In the genomic region with DNA sequence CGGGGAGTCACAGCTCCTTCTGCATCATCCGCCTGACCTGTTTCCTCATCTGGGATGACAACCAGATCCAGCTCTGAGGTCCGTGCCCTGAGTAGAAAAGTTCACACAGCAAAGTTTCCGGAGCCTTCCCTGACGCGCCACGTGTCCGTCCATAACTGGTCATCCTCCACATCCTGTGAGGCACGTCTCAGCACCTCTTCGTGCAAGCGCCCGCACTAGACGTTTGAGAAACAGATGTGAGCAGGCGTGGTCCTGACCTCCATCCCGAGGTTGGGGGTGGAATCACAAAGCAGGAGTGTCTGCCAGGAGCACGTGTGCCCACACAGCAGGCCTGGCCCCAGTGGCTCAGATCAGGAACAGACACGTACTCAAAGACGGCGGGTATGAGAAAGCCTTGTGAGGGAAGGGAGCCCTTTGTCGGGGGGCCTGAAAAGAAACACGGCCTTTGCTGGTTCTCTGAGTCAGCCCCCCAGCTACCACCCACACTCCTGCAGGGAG, we compare ENCODE assay signal across 19 cellular contexts.
DNase-seq lines count a peak whose midpoint lies in the region; ATAC-seq and TF ChIP-seq lines count a peak whose summit lies in the region.
"Had no signal": no experiment of that assay in that cellular context is flagged by ENCODE, and none has a peak within 500 bp of the region (broad histone marks: within the 10 kb centered on the region; RNA-seq: fewer than 3 reads in every experiment).

No MANE protein-coding gene starts in this region.

- no peak overlapping the region for H3K4me3 Mint-ChIP-seq in progenitor cell of endocrine pancreas (ENCODE audit: low read depth)
- H3K4me3 Mint-ChIP-seq: CD8-positive, alpha-beta T cell; IgD-negative memory B cell had no signal

- no peak overlapping the region for H3K27ac Mint-ChIP-seq in progenitor cell of endocrine pancreas
- H3K27ac Mint-ChIP-seq: CD14-positive monocyte; CD8-positive, alpha-beta T cell; IgD-negative memory B cell had no signal

- H3K27ac ChIP-seq in RWPE2 (ENCODE audit: poor library complexity, severe bottlenecking) = no peak overlapping the region
- H3K27ac ChIP-seq: BLaER1 had no signal

- H3K36me3 Mint-ChIP-seq in progenitor cell of endocrine pancreas (ENCODE audit: insufficient read depth) = no peaks in the 10 kb centered on the region
- H3K36me3 Mint-ChIP-seq: CD8-positive, alpha-beta T cell; IgD-negative memory B cell had no signal

- H3K36me3 ChIP-seq in RWPE2 (ENCODE audit: low read depth) = no peaks in the 10 kb centered on the region
- H3K36me3 ChIP-seq: BLaER1 had no signal

- H3K4me3 ChIP-seq in RWPE2 (ENCODE audit: severe bottlenecking) (no peak overlapping the region), fibroblast of mammary gland (ENCODE audit: control insufficient read depth, low read depth, low read length) (no peak overlapping the region)
- H3K4me3 ChIP-seq: BLaER1, GM12878 had no signal

- ATAC-seq in RWPE2 (ENCODE audit: low read depth) = no peak
- no peak for ATAC-seq in SK-N-SH treated with all-trans-retinoic acid at 6 μM for 48 hours
- no peak for ATAC-seq in HG02623 (IDR thresholded peaks at IDR 0.05; ENCODE audit: unreplicated experiment)
- ATAC-seq: CD8-positive, alpha-beta T cell; GM12878; HepG2 had no signal

- peaks cover 18% of the 10 kb centered on the region for H3K27me3 Mint-ChIP-seq in progenitor cell of endocrine pancreas
- H3K27me3 Mint-ChIP-seq: IgD-negative memory B cell had no signal

- TF ChIP-seq CTCF in RWPE2 (IDR thresholded peaks at IDR 0.05; ENCODE audit: poor library complexity, severe bottlenecking) (no peak), fibroblast of mammary gland (conservative IDR thresholded peaks at IDR 0.05; ENCODE audit: control insufficient read depth, insufficient read depth, low read depth, low read length) (no peak), progenitor cell of endocrine pancreas (IDR thresholded peaks at IDR 0.05; ENCODE audit: unreplicated experiment) (no peak)

- intact Hi-C loops in posterior vena cava (cut with DNase I) = no loop called here

- H3K4me1 ChIP-seq in RWPE2 (ENCODE audit: insufficient read depth, poor library complexity, severe bottlenecking) = no peaks in the 10 kb centered on the region

- H3K9me3 ChIP-seq in RWPE2 (ENCODE audit: severe bottlenecking) = no peaks in the 10 kb centered on the region
- H3K9me3 ChIP-seq: BLaER1 had no signal

- DNase-seq in Daoy (ENCODE audit: low read depth) = peak; percentile 45
- peak; percentile 55 for DNase-seq in RWPE2 (ENCODE audit: low spot score)
- DNase-seq in fibroblast of mammary gland (ENCODE audit: low read depth) = peak; percentile 69
- peak; percentile 45 for DNase-seq in posterior vena cava (ENCODE audit: low spot score)
- DNase-seq in progenitor cell of endocrine pancreas (ENCODE audit: low spot score, unreplicated experiment) = no peak
- DNase-seq in NCI-H1092 (lab: John Stamatoyannopoulos, UW) = no peak
- DNase-seq: 8988T; Calu3; CD8-positive, alpha-beta T cell; DMS79 treated with DMSO at 0.1 percent for 48 hours; EL; HCEC 1CT had no signal

- no peaks in the 10 kb centered on the region for H3K9me3 Mint-ChIP-seq in progenitor cell of endocrine pancreas (ENCODE audit: low read depth)
- H3K9me3 Mint-ChIP-seq: CD8-positive, alpha-beta T cell had no signal

- no peaks in the 10 kb centered on the region for H3K27me3 ChIP-seq in RWPE2 (ENCODE audit: insufficient read depth, poor library complexity, severe bottlenecking)
- H3K27me3 ChIP-seq: BLaER1 had no signal

- peaks cover 11% of the 10 kb centered on the region for H3K4me1 Mint-ChIP-seq in progenitor cell of endocrine pancreas (ENCODE audit: low read depth)
- H3K4me1 Mint-ChIP-seq: IgD-negative memory B cell had no signal

TF ChIP-seq in SK-N-SH treated with all-trans-retinoic acid at 6 μM for 48 hours, 23 proteins besides CTCF, POLR2A, EP300 and RAD21:
- TF ChIP-seq, protein P1, sequence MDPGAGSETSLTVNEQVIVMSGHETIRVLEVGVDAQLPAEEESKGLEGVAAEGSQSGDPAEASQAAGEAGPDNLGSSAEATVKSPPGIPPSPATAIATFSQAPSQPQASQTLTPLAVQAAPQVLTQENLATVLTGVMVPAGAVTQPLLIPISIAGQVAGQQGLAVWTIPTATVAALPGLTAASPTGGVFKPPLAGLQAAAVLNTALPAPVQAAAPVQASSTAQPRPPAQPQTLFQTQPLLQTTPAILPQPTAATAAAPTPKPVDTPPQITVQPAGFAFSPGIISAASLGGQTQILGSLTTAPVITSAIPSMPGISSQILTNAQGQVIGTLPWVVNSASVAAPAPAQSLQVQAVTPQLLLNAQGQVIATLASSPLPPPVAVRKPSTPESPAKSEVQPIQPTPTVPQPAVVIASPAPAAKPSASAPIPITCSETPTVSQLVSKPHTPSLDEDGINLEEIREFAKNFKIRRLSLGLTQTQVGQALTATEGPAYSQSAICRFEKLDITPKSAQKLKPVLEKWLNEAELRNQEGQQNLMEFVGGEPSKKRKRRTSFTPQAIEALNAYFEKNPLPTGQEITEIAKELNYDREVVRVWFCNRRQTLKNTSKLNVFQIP (CRISPR knock-in tag; IDR thresholded peaks at IDR 0.05; ENCODE audit: borderline replicate concordance, low read depth) = no peak
- TF ChIP-seq SNAI2 (CRISPR knock-in tag; IDR thresholded peaks at IDR 0.05) = no peak
- TF ChIP-seq RARB (CRISPR knock-in tag; IDR thresholded peaks at IDR 0.05) = no peak
- TF ChIP-seq, protein P2, sequence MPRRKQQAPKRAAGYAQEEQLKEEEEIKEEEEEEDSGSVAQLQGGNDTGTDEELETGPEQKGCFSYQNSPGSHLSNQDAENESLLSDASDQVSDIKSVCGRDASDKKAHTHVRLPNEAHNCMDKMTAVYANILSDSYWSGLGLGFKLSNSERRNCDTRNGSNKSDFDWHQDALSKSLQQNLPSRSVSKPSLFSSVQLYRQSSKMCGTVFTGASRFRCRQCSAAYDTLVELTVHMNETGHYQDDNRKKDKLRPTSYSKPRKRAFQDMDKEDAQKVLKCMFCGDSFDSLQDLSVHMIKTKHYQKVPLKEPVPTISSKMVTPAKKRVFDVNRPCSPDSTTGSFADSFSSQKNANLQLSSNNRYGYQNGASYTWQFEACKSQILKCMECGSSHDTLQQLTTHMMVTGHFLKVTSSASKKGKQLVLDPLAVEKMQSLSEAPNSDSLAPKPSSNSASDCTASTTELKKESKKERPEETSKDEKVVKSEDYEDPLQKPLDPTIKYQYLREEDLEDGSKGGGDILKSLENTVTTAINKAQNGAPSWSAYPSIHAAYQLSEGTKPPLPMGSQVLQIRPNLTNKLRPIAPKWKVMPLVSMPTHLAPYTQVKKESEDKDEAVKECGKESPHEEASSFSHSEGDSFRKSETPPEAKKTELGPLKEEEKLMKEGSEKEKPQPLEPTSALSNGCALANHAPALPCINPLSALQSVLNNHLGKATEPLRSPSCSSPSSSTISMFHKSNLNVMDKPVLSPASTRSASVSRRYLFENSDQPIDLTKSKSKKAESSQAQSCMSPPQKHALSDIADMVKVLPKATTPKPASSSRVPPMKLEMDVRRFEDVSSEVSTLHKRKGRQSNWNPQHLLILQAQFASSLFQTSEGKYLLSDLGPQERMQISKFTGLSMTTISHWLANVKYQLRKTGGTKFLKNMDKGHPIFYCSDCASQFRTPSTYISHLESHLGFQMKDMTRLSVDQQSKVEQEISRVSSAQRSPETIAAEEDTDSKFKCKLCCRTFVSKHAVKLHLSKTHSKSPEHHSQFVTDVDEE (CRISPR knock-in tag; IDR thresholded peaks at IDR 0.05) = no peak
- no peak for TF ChIP-seq ZNF70 (CRISPR knock-in tag; IDR thresholded peaks at IDR 0.05)
- TF ChIP-seq ESRRG (CRISPR knock-in tag; IDR thresholded peaks at IDR 0.05) = no peak
- TF ChIP-seq TOX (CRISPR knock-in tag; IDR thresholded peaks at IDR 0.05; ENCODE audit: borderline replicate concordance) = no peak
- TF ChIP-seq ZNF565 (CRISPR knock-in tag; conservative IDR thresholded peaks at IDR 0.05; ENCODE audit: low read depth) = no peak
- TF ChIP-seq, protein P3, sequence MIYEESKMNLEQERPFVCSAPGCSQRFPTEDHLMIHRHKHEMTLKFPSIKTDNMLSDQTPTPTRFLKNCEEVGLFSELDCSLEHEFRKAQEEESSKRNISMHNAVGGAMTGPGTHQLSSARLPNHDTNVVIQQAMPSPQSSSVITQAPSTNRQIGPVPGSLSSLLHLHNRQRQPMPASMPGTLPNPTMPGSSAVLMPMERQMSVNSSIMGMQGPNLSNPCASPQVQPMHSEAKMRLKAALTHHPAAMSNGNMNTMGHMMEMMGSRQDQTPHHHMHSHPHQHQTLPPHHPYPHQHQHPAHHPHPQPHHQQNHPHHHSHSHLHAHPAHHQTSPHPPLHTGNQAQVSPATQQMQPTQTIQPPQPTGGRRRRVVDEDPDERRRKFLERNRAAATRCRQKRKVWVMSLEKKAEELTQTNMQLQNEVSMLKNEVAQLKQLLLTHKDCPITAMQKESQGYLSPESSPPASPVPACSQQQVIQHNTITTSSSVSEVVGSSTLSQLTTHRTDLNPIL (CRISPR knock-in tag; IDR thresholded peaks at IDR 0.05; ENCODE audit: low read depth) = no peak
- no peak for TF ChIP-seq ZFP30 (CRISPR knock-in tag; IDR thresholded peaks at IDR 0.05)
- TF ChIP-seq TCF4 (CRISPR knock-in tag; IDR thresholded peaks at IDR 0.05; ENCODE audit: borderline replicate concordance) = no peak
- no peak for TF ChIP-seq ZC3H10 (CRISPR knock-in tag; IDR thresholded peaks at IDR 0.05)
- TF ChIP-seq ARNTL (CRISPR knock-in tag; IDR thresholded peaks at IDR 0.05; ENCODE audit: borderline replicate concordance, low read depth) = no peak
- no peak for TF ChIP-seq ZNF8 (CRISPR knock-in tag; IDR thresholded peaks at IDR 0.05)
- no peak for TF ChIP-seq PPARA (CRISPR knock-in tag; IDR thresholded peaks at IDR 0.05; ENCODE audit: borderline replicate concordance)
- no peak for TF ChIP-seq OSR1 (CRISPR knock-in tag; IDR thresholded peaks at IDR 0.05)
- TF ChIP-seq, protein P4, sequence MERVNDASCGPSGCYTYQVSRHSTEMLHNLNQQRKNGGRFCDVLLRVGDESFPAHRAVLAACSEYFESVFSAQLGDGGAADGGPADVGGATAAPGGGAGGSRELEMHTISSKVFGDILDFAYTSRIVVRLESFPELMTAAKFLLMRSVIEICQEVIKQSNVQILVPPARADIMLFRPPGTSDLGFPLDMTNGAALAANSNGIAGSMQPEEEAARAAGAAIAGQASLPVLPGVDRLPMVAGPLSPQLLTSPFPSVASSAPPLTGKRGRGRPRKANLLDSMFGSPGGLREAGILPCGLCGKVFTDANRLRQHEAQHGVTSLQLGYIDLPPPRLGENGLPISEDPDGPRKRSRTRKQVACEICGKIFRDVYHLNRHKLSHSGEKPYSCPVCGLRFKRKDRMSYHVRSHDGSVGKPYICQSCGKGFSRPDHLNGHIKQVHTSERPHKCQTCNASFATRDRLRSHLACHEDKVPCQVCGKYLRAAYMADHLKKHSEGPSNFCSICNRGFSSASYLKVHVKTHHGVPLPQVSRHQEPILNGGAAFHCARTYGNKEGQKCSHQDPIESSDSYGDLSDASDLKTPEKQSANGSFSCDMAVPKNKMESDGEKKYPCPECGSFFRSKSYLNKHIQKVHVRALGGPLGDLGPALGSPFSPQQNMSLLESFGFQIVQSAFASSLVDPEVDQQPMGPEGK (CRISPR knock-in tag; IDR thresholded peaks at IDR 0.05; ENCODE audit: borderline replicate concordance) = no peak
- TF ChIP-seq BACH2 (CRISPR knock-in tag; IDR thresholded peaks at IDR 0.05; ENCODE audit: borderline replicate concordance) = no peak

Comparison
In these comparisons a context has a peak if more than half of its experiments do, and no peak if none do; other contexts are left out.
1. DNase-seq: peak in Daoy (single experiment), RWPE2 (single experiment), fibroblast of mammary gland (single experiment) and posterior vena cava (single experiment); none in progenitor cell of endocrine pancreas (single experiment) and NCI-H1092 (single experiment).